14 cellular contexts compared by ENCODE assay signal in the genomic region with DNA sequence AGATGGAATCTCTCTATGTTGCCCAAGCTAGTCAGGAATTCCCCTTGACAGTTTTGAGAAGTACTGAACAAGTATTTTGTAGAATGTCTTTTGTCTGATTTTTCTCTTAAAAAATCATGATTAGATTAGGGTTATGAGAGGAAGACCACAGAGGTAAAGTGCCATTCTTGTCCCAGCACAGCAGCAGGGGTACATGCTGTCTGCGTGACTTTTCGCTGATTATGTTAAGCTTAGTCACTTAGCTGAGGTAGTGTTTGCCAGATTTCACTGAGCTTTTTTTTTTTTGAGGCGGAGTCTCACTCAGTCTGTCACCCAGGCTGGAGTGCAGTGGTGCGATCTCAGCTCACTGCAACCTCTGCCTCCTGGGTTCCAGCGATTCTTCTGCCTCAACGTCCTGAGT. TPM values are rescaled to one million over a fixed set of nuclear protein-coding genes. Genes with fewer than 3 reads are reported as not detected.
DNase-seq lines count a peak whose midpoint lies in the region; ATAC-seq, FAIRE-seq and TF ChIP-seq lines count a peak whose summit lies in the region.
"Had no signal": no experiment of that assay in that cellular context is flagged by ENCODE, and none has a peak within 500 bp of the region (broad histone marks: within the 10 kb centered on the region; RNA-seq: fewer than 3 reads in every experiment).

No MANE protein-coding gene starts in this region.

- no peaks in the 10 kb centered on the region for H3K36me3 ChIP-seq in MM.1S (replicated peaks; ENCODE audit: insufficient read depth, low read length)
- H3K36me3 ChIP-seq: gastroesophageal sphincter had no signal

- peaks cover 0 to 5% (median 0%) of the 10 kb centered on the region in 3 donors for H3K9me3 Mint-ChIP-seq in T-cell

- no peaks in the 10 kb centered on the region for H3K27me3 Mint-ChIP-seq in T-cell

- H3K9me2 ChIP-seq in MM.1S (replicated peaks; ENCODE audit: insufficient read depth, low read length), result no peaks in the 10 kb centered on the region

- no peak overlapping the region for H3K9ac ChIP-seq in MM.1S (ENCODE audit: low read length)

- H2AFZ ChIP-seq in MM.1S (ENCODE audit: low read length), result no peak overlapping the region

- POLR2A ChIA-PET in A549 (lab: Yijun Ruan, JAX) (interaction anchor here (0.6 to 2.0 kb wide), 6 partner anchors 14 to 135 kb away, joined by 3 to 7 read pairs (median 3); partner anchors contain the start of genes FNBP4 and NUP160), T-cell (lab: Charles Lee) (interaction anchor here (0.6 to 0.7 kb wide), 2 partner anchors 452 to 1652 kb away, joined by 3 read pairs; no protein-coding TSS in a partner anchor)

- H3K36me3 Mint-ChIP-seq in T-cell, result no peaks in the 10 kb centered on the region
- H3K36me3 Mint-ChIP-seq: brain had no signal

- peak overlapping the region; percentile 54 for H3K4me2 ChIP-seq in A549
- no peak overlapping the region for H3K4me2 ChIP-seq in MM.1S (ENCODE audit: low read depth, low read length)

- H3K4me1 Mint-ChIP-seq in T-cell, result peaks cover 43 to 61% (median 52%) of the 10 kb centered on the region in 3 donors

- peak overlapping the region; percentile 88 to 89 for H3K27ac ChIP-seq in A549
- no peak overlapping the region for H3K27ac ChIP-seq in MM.1S (ENCODE audit: low read length)
- H3K27ac ChIP-seq: gastroesophageal sphincter had no signal

- peak overlapping the region; percentile 76 to 77 for H3K27ac Mint-ChIP-seq in T-cell
- H3K27ac Mint-ChIP-seq: brain had no signal

- no peak overlapping the region for H3K4me3 ChIP-seq in A549
- H3K4me3 ChIP-seq in fibroblast of mammary gland (ENCODE audit: control insufficient read depth, low read depth, low read length), result no peak overlapping the region
- H3K4me3 ChIP-seq in MM.1S (ENCODE audit: low read length), result no peak overlapping the region
- H3K4me3 ChIP-seq: gastroesophageal sphincter had no signal

- peaks cover 76% of the 10 kb centered on the region for H3K4me1 ChIP-seq in A549
- peaks cover 10% of the 10 kb centered on the region; the same call in 1 of the 2 replicates for H3K4me1 ChIP-seq in MM.1S (ENCODE audit: low read length)

- no peak for TF ChIP-seq EP300 in A549 (IDR thresholded peaks at IDR 0.05)

- H3F3A ChIP-seq in MM.1S (ENCODE audit: insufficient read depth, low read length), result peaks cover 6% of the 10 kb centered on the region

- ATAC-seq in A549, result peak; percentile 33 to 52; a peak in 3 of 6 replicates
- ATAC-seq in T-cell (replicated peaks in 1 of 4), result no peak
- ATAC-seq: gastroesophageal sphincter, HCT116, sciatic nerve had no signal

- H3K27me3 ChIP-seq in MM.1S (replicated peaks; ENCODE audit: insufficient read depth, low read length), result peaks cover 15% of the 10 kb centered on the region; the same call in 1 of the 2 replicates
- H3K27me3 ChIP-seq: gastroesophageal sphincter had no signal

- TF ChIP-seq CTCF in A549 (IDR thresholded peaks at IDR 0.05), result no peak
- TF ChIP-seq CTCF in fibroblast of mammary gland (conservative IDR thresholded peaks at IDR 0.05; ENCODE audit: control insufficient read depth, insufficient read depth, low read depth, low read length), result no peak
- TF ChIP-seq CTCF in MM.1S (IDR thresholded peaks at IDR 0.05; ENCODE audit: low read length), result no peak

- DNase-seq in A549 (ENCODE audit: low read depth in 1 of 2, low spot score in 1 of 2) (peak in 1 of 2 experiments; percentile 72), EH (ENCODE audit: low read depth) (peak; percentile 87), T-cell (no peak), fibroblast of mammary gland (ENCODE audit: low read depth) (peak; percentile 80), foreskin melanocyte (no peak), MM.1S (no peak), superior temporal gyrus (ENCODE audit: extremely low spot score) (no peak), DMS79 (lab: John Stamatoyannopoulos, UW) (no peak)
- DNase-seq: activated CD4-positive, alpha-beta T cell treated with anti-CD3 and anti-CD28 coated beads for 4 hours; NCI-H1105 treated with DMSO at 0.1 percent for 48 hours had no signal

- FAIRE-seq in A549 (lab: Jason Lieb, UNC), result no peak

- no peaks in the 10 kb centered on the region for H3K9me3 ChIP-seq in A549
- H3K9me3 ChIP-seq in MM.1S (replicated peaks; ENCODE audit: insufficient read depth, low read length), result no peaks in the 10 kb centered on the region
- H3K9me3 ChIP-seq: gastroesophageal sphincter had no signal

- no peaks in the 10 kb centered on the region for H4K20me1 ChIP-seq in MM.1S (ENCODE audit: insufficient read depth, low read length)

- 9% methylated on average over 6 of the region's 6 CpGs for WGBS in A549 (ENCODE audit: missing lambda C conversion rate)

- CTCF ChIA-PET in A549 (lab: Yijun Ruan, JAX) (interaction anchor here (0.7 to 1.5 kb wide), 4 partner anchors 9 to 248 kb away, joined by 3 to 4 read pairs (median 4); no protein-coding TSS in a partner anchor), T-cell (lab: Charles Lee) (interaction anchor here in 1 of 2 donors (0.6 kb wide), 1 partner anchor 138 kb away, joined by 3 read pairs; no protein-coding TSS in a partner anchor)

- H3K4me3 Mint-ChIP-seq in T-cell, result peak overlapping the region in 1 of 3 donors; percentile 47
- H3K4me3 Mint-ChIP-seq: brain had no signal

- no peak for TF ChIP-seq POLR2A in A549 (IDR thresholded peaks at IDR 0.05; ENCODE audit: low read length)

- no peak for TF ChIP-seq RAD21 in A549 (conservative IDR thresholded peaks at IDR 0.05 in 1 of 2, IDR thresholded peaks at IDR 0.05 in 1 of 2)

- no peaks in the 10 kb centered on the region for H3K79me2 ChIP-seq in MM.1S (ENCODE audit: low read length)

TF ChIP-seq in A549, 52 proteins besides CTCF, POLR2A, EP300 and RAD21:
- TF ChIP-seq TFCP2L1 (CRISPR knock-in tag; IDR thresholded peaks at IDR 0.05) (no peak), MAFK (IDR thresholded peaks at IDR 0.05; ENCODE audit: partially characterized antibody) (peak; percentile 31), FOSB (CRISPR knock-in tag; IDR thresholded peaks at IDR 0.05) (0 out of 2 replicates have a peak, but pooled peaks have one; percentile 4), MAX (IDR thresholded peaks at IDR 0.05) (peak; percentile 56; the same call in 1 of the 2 replicates)

RNA-seq across cellular contexts. Expression of gene NUP160, which starts 13.6 kb away (rescaled TPM):
- polyA plus RNA-seq in A549 (2011; rRNA removed) (70.4 and 77.2 TPM in 2 replicates), A549 (2017; fragmentation: RNase III; extraction: RNeasy Plus Mini Kit Qiagen cat#74134 plus additional on column Dnase treatment) (34.9 to 39.3 TPM (median 36.2 TPM) in 3 replicates)
- 18.4 and 21.3 TPM in 2 replicates for polyA plus RNA-seq in A549 (2012; cell fraction: cytosol; rRNA removed)
- polyA plus RNA-seq in A549 (2012; cell fraction: nucleus; rRNA removed), result 20.4 and 30.6 TPM in 2 replicates
- 75.4 and 78.0 TPM in 2 replicates for polyA minus RNA-seq in A549 (2011; rRNA and poly(A)+ RNA removed)
- total RNA-seq in T-cell, result 10 to 100 TPM; 47.1 to 65.6 (median 52.5) TPM

Comparison
In these comparisons a context has a peak if more than half of its experiments do, and no peak if none do; other contexts are left out.
1. ATAC-seq: peak in A549 (2 of 2); none in T-cell (0 of 4).
2. DNase-seq: peak in EH (single experiment) and fibroblast of mammary gland (single experiment); none in T-cell (0 of 34), foreskin melanocyte (single experiment), MM.1S (single experiment), superior temporal gyrus (single experiment) and DMS79 (single experiment).